Comparison of ENCODE assay signal across 8 cellular contexts in genomic region chr17:18362509-18363020, GRCh38. TPM values are rescaled to one million over a fixed set of nuclear protein-coding genes. Genes with fewer than 3 reads are reported as not detected.
DNase-seq lines count a peak whose midpoint lies in the region; ATAC-seq lines count a peak whose summit lies in the region.

No MANE protein-coding gene starts in this region.

- H3K9ac ChIP-seq in trophoblast cell (ENCODE audit: low read length) = peak overlapping the region; percentile 35

- H3K27ac ChIP-seq in right cardiac atrium (ENCODE audit: low read length) = peak overlapping the region; percentile 46
- H3K27ac ChIP-seq in trophoblast cell (ENCODE audit: low read depth, low read length) = no peak overlapping the region

- H3K27me3 ChIP-seq in right cardiac atrium (ENCODE audit: control insufficient read depth, insufficient read depth) = no peaks in the 10 kb centered on the region
- no peaks in the 10 kb centered on the region for H3K27me3 ChIP-seq in trophoblast cell (ENCODE audit: insufficient read depth, low read length)

- intact Hi-C loops in right cardiac atrium (cut with DNase I) = no loop called here

- H3K36me3 ChIP-seq in trophoblast cell (ENCODE audit: control insufficient read depth in 1 of 2, insufficient read depth in 2 of 2, low read length in 2 of 2) = peaks cover 7 to 15% of the 10 kb centered on the region in 2 experiments

- H3K9me3 ChIP-seq in right cardiac atrium (ENCODE audit: control insufficient read depth, low read length) = no peaks in the 10 kb centered on the region
- no peaks in the 10 kb centered on the region for H3K9me3 ChIP-seq in trophoblast cell (ENCODE audit: insufficient read depth, low read depth, low read length)

- H4K12ac ChIP-seq in trophoblast cell (ENCODE audit: low read depth, low read length) = no peak overlapping the region

- peak overlapping the region; percentile 65 for H3K4me2 ChIP-seq in trophoblast cell (ENCODE audit: low read length)

- H4K91ac ChIP-seq in trophoblast cell (ENCODE audit: low read depth, low read length) = peak overlapping the region; percentile 87

- peak overlapping the region; percentile 53 for H3K4ac ChIP-seq in trophoblast cell (ENCODE audit: low read depth, low read length)

- no peak overlapping the region for H2BK12ac ChIP-seq in trophoblast cell (ENCODE audit: low read length)

- no peak overlapping the region for H2BK5ac ChIP-seq in trophoblast cell (ENCODE audit: low read depth, low read length, poor library complexity)

- no peak overlapping the region for H2AK5ac ChIP-seq in trophoblast cell (ENCODE audit: low read length)

- H3K4me1 ChIP-seq in right cardiac atrium (ENCODE audit: control insufficient read depth, insufficient read depth, low read length) (no peaks in the 10 kb centered on the region), trophoblast cell (ENCODE audit: control insufficient read depth in 1 of 2, insufficient read depth in 2 of 2, low read length in 2 of 2) (peaks cover 2 to 8% of the 10 kb centered on the region in 2 experiments)

- no peak overlapping the region for H3K23ac ChIP-seq in trophoblast cell (ENCODE audit: low read length)

- peak overlapping the region; percentile 77 for H2AFZ ChIP-seq in trophoblast cell (ENCODE audit: insufficient read depth, low read length, poor library complexity)

- H3K4me3 ChIP-seq in right cardiac atrium (ENCODE audit: low read length) (peak overlapping the region; percentile 70), trophoblast cell (ENCODE audit: low read depth, low read length) (peak overlapping the region; percentile 98)

- peaks cover 12% of the 10 kb centered on the region for H3K79me2 ChIP-seq in trophoblast cell (ENCODE audit: control insufficient read depth, insufficient read depth, low read length, poor library complexity)

- peaks cover 6% of the 10 kb centered on the region for H3K79me1 ChIP-seq in trophoblast cell (ENCODE audit: low read length)

- no peak overlapping the region for H2BK120ac ChIP-seq in trophoblast cell (ENCODE audit: insufficient read depth, low read length, poor library complexity)

- WGBS in right cardiac atrium = 21% methylated on average over 19 of the region's 19 CpGs
- no CpG with 5 or more reads among the region's 19 CpGs for WGBS in trophoblast cell (ENCODE audit: extremely low coverage, insufficient coverage, insufficient read length)

- DNase-seq in NCI-H1417 (lab: John Stamatoyannopoulos, UW) = peak in 2 of 3 experiments; percentile 36 to 55
- DNase-seq in NCI-H1417 treated with DMSO at 0.1 percent for 48 hours (lab: John Stamatoyannopoulos, UW) = no peak
- peak; percentile 32 for DNase-seq in LoVo (ENCODE audit: low spot score)
- DNase-seq in anterior cingulate cortex (lab: John Stamatoyannopoulos, UW) = peak in 54 of 58 donors; percentile 24 to 94 (median 70)
- peak; percentile 76 to 88 (median 84) for DNase-seq in right cardiac atrium
- DNase-seq in trophoblast cell = peak; percentile 92 to 93
- no peak for DNase-seq in H4 (ENCODE audit: low spot score)

- H4K8ac ChIP-seq in trophoblast cell (ENCODE audit: low read depth, low read length) = peak overlapping the region; percentile 75

- no peak overlapping the region for H3K14ac ChIP-seq in trophoblast cell (ENCODE audit: low read length)

- ATAC-seq in right cardiac atrium (peak; percentile 6 to 45), GM21515 (IDR thresholded peaks at IDR 0.05; ENCODE audit: unreplicated experiment) (no peak)

- no peak overlapping the region for H3K18ac ChIP-seq in trophoblast cell (ENCODE audit: low read length)

RNA-seq across cellular contexts. Expression of gene SHMT1, which starts 0.8 kb away (rescaled TPM):
- 1 to 10 TPM; 7.3 to 9.9 (median 8.7) TPM for total RNA-seq in right cardiac atrium
- polyA plus RNA-seq in right cardiac atrium = 6.4 TPM
- 22.6 and 22.7 TPM in 2 replicates for polyA plus RNA-seq in trophoblast cell (2013)
- 27.6 and 27.7 TPM in 2 replicates for total RNA-seq in H4 (2014; rRNA removed; shearing (Covaris generic))

RNA-seq across cellular contexts. Expression of gene EVPLL, which starts 15.0 kb away (rescaled TPM):
- not detected for total RNA-seq in right cardiac atrium
- polyA plus RNA-seq in right cardiac atrium = not detected
- polyA plus RNA-seq in trophoblast cell (2013) = 0.01 TPM in 1 of 2 replicates, not detected in the other
- 0.35 TPM in 1 of 2 replicates, not detected in the other for total RNA-seq in H4 (2014; rRNA removed; shearing (Covaris generic))

RNA-seq across cellular contexts. Expression of gene SMCR8, which starts 47.5 kb away (rescaled TPM):
- total RNA-seq in right cardiac atrium = 10 to 100 TPM; 10.7 to 13.3 (median 11.7) TPM
- polyA plus RNA-seq in right cardiac atrium = 5.3 TPM
- polyA plus RNA-seq in trophoblast cell (2013) = 10.4 and 10.8 TPM in 2 replicates
- total RNA-seq in H4 (2014; rRNA removed; shearing (Covaris generic)) = 6.3 and 7.3 TPM in 2 replicates

RNA-seq across cellular contexts. Expression of gene TOP3A, which starts 47.8 kb away (rescaled TPM):
- total RNA-seq in right cardiac atrium = 10 to 100 TPM; 10.6 to 14.9 (median 12.7) TPM
- 8.9 TPM for polyA plus RNA-seq in right cardiac atrium
- polyA plus RNA-seq in trophoblast cell (2013) = 18.1 and 19.5 TPM in 2 replicates
- total RNA-seq in H4 (2014; rRNA removed; shearing (Covaris generic)) = 25.6 and 31.1 TPM in 2 replicates

Comparison
In these comparisons a context has a peak if more than half of its experiments do, and no peak if none do; other contexts are left out.
1. DNase-seq: peak in NCI-H1417 (2 of 3), LoVo (single experiment), anterior cingulate cortex (54 of 58), right cardiac atrium (3 of 3) and trophoblast cell (2 of 2); none in NCI-H1417 treated with DMSO at 0.1 percent for 48 hours (single experiment) and H4 (single experiment).